ENCODE assay signal across 8 cellular contexts in the genomic region with DNA sequence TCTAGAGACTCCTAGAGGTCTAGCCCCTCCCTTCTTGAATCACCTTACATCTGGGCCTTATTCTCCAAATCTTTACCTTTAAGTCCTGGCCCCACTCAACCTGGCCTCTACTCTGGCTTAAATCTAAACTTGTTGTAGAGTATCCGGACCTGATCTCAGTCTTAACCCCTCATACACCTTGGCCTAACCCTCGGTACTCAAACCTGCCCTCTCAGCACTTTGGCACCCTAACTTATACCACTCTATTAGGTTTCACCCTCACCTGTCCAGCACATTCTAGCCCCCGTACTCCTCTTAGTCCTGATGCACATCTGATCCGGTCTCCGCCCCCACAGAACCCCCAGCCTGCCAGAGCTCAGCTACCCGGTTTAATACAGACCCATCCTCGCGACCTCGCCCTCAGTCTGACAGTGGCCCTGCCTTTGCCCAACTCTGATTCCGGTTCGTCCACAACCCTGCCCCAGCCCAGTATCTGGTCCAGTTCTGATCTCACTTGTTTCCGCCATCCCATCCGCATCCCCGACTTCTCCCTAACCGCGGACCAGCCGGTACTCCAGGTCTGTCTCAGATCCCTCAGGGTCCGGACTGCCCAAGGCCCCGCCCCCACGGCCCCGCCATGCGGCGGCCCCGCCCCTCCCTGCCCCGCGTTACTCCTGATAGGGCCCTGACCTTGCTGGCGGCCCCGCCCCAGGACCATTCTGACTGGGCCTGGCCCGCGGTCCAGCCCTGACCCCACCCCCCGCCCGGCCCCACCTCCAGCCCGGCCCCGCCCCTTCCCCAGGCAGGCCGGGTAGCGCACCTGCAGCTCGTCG. TPM values are rescaled to one million over a fixed set of nuclear protein-coding genes. Genes with fewer than 3 reads are reported as not detected.
DNase-seq lines count a peak whose midpoint lies in the region; ATAC-seq and TF ChIP-seq lines count a peak whose summit lies in the region.

No MANE protein-coding gene starts in this region.

- peaks cover 23% of the 10 kb centered on the region for H3K4me1 ChIP-seq in DOHH2 (ENCODE audit: control insufficient read depth, low read length)

- H3K27me3 Mint-ChIP-seq in activated naive CD8-positive, alpha-beta T cell treated with anti-CD3 and anti-CD28 coated beads, Interleukin-2, amount 10 ng/mL, durations not matched to agents 7 days and 5 days: peaks cover 27% of the 10 kb centered on the region
- H3K27me3 Mint-ChIP-seq in osteocyte (ENCODE audit: unreplicated experiment): no peaks in the 10 kb centered on the region

- H3K27me3 ChIP-seq in DOHH2 (ENCODE audit: control insufficient read depth, low read length): peaks cover 20% of the 10 kb centered on the region

- peak overlapping the region; percentile 93 for H3K4me3 Mint-ChIP-seq in activated naive CD8-positive, alpha-beta T cell treated with anti-CD3 and anti-CD28 coated beads, Interleukin-2, amount 10 ng/mL, durations not matched to agents 7 days and 5 days
- H3K4me3 Mint-ChIP-seq in osteocyte (ENCODE audit: unreplicated experiment): peak overlapping the region; percentile 99

- H3K4me1 Mint-ChIP-seq in activated naive CD8-positive, alpha-beta T cell treated with anti-CD3 and anti-CD28 coated beads, Interleukin-2, amount 10 ng/mL, durations not matched to agents 7 days and 5 days: peaks cover 23% of the 10 kb centered on the region
- H3K4me1 Mint-ChIP-seq in osteocyte (ENCODE audit: unreplicated experiment): peaks cover 60% of the 10 kb centered on the region

- intact Hi-C loops in Right ventricle myocardium inferior (cut with DNase I): loop anchor here (2.0 kb wide), 1 partner anchor 54 kb away; no protein-coding TSS in a partner anchor

- H3K79me2 ChIP-seq in DOHH2 (ENCODE audit: control insufficient read depth, low read length): no peaks in the 10 kb centered on the region

- no peaks in the 10 kb centered on the region for H3K9me3 ChIP-seq in DOHH2 (ENCODE audit: control insufficient read depth, insufficient read depth, low read length)

- H3F3A ChIP-seq in DOHH2 (ENCODE audit: control insufficient read depth, insufficient read depth): 0 out of 2 replicates have a peak, but pooled peaks cover 2% of the 10 kb centered on the region

- H3K27ac ChIP-seq in DOHH2 (ENCODE audit: low read depth, low read length): no peak overlapping the region
- peak overlapping the region; percentile 61 for H3K27ac ChIP-seq in temporal lobe (ENCODE audit: low read depth, low read length)

- H3K36me3 Mint-ChIP-seq in activated naive CD8-positive, alpha-beta T cell treated with anti-CD3 and anti-CD28 coated beads, Interleukin-2, amount 10 ng/mL, durations not matched to agents 7 days and 5 days: peaks cover 2% of the 10 kb centered on the region
- peaks cover 21% of the 10 kb centered on the region for H3K36me3 Mint-ChIP-seq in osteocyte (ENCODE audit: unreplicated experiment)

- H3K9me3 Mint-ChIP-seq in activated naive CD8-positive, alpha-beta T cell treated with anti-CD3 and anti-CD28 coated beads, Interleukin-2, amount 10 ng/mL, durations not matched to agents 7 days and 5 days: no peaks in the 10 kb centered on the region
- H3K9me3 Mint-ChIP-seq in osteocyte (ENCODE audit: unreplicated experiment): no peaks in the 10 kb centered on the region

- H4K20me1 ChIP-seq in DOHH2 (ENCODE audit: control insufficient read depth, insufficient read depth, low read depth, low read length): no peaks in the 10 kb centered on the region

- peak; percentile 69 for ATAC-seq in HG02571 (IDR thresholded peaks at IDR 0.05; ENCODE audit: unreplicated experiment)
- peak; percentile 85 for ATAC-seq in activated naive CD8-positive, alpha-beta T cell treated with anti-CD3 and anti-CD28 coated beads, Interleukin-2, amount 10 ng/mL, durations not matched to agents 7 days and 5 days (ENCODE audit: low read depth)
- peak; percentile 90 for ATAC-seq in Right ventricle myocardium inferior

- no peaks in the 10 kb centered on the region for H3K36me3 ChIP-seq in DOHH2 (ENCODE audit: control insufficient read depth, low read length)

- peak overlapping the region; percentile 92 for H3K4me2 ChIP-seq in DOHH2 (ENCODE audit: low read length)

- POLR2A ChIA-PET in activated naive CD8-positive, alpha-beta T cell treated with anti-CD3 and anti-CD28 coated beads, Interleukin-2, amount 10 ng/mL, durations not matched to agents 7 days and 5 days (lab: Charles Lee): interaction anchor here (0.5 to 2.4 kb wide), 6 partner anchors 28 to 199 kb away, joined by 3 to 20 read pairs (median 4); no protein-coding TSS in a partner anchor

- TF ChIP-seq CTCF in DOHH2 (IDR thresholded peaks at IDR 0.05; ENCODE audit: low read depth, low read length, poor library complexity, severe bottlenecking) (no peak), osteocyte (IDR thresholded peaks at IDR 0.05) (no peak)

- DNase-seq in NCI-H128 (lab: John Stamatoyannopoulos, UW; ENCODE audit: unreplicated experiment) (peak; percentile 76), SW 1271 (lab: John Stamatoyannopoulos, UW) (peak; percentile 33 to 73), Right ventricle myocardium inferior (ENCODE audit: missing footprints) (peak; percentile 95), osteocyte (ENCODE audit: extremely low spot score, unreplicated experiment) (peak; percentile 90)
- DNase-seq in activated naive CD8-positive, alpha-beta T cell treated with anti-CD3 and anti-CD28 coated beads, Interleukin-2, amount 10 ng/mL, durations not matched to agents 7 days and 5 days: peak; percentile 83

- no peaks in the 10 kb centered on the region for H3K9me2 ChIP-seq in DOHH2 (replicated peaks; ENCODE audit: control insufficient read depth, low read length)

- peak overlapping the region; percentile 85 for H3K27ac Mint-ChIP-seq in activated naive CD8-positive, alpha-beta T cell treated with anti-CD3 and anti-CD28 coated beads, Interleukin-2, amount 10 ng/mL, durations not matched to agents 7 days and 5 days
- peak overlapping the region; percentile 74 for H3K27ac Mint-ChIP-seq in osteocyte (ENCODE audit: unreplicated experiment)

- peak overlapping the region; percentile 79 for H3K4me3 ChIP-seq in DOHH2 (ENCODE audit: low read length)

RNA-seq across cellular contexts. Expression of a gene that starts 1.4 kb away (rescaled TPM):
- 10 to 100 TPM; 13.5 to 14.4 TPM for total RNA-seq in activated naive CD8-positive, alpha-beta T cell treated with anti-CD3 and anti-CD28 coated beads, Interleukin-2, amount 10 ng/mL, durations not matched to agents 7 days and 5 days
- total RNA-seq in Right ventricle myocardium inferior: 2.3 TPM
- total RNA-seq in osteocyte: 71.8 and 78.7 TPM in 2 replicates
- 6.1 TPM for total RNA-seq in temporal lobe
